In the genomic region with DNA sequence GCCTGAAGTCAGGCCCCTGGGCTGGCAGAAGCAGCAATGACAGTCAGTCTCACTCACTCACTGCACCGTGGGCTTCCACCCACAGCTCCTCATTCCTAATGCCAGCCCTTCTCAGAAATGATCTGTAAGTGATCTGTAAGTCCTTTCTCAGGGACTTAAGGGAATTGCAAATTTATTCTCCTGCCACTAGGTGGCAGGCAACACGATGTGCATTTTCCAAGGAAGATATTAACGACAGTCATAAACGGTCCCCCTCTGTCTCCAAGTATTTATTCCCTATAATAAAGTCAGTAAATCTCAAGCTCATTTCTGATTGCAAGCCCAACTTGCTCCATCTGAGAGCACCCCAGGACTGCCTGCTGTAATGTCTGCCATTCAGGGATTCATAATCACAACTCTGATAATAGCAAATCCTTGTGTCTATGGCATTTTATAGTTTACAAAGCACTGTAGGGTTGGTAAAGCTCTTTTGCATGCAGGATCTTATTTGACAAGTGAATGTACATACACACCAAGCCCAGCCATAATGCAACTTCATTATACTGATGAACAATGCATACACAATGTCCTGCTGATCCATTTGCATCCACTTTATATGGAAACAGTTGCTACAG, we compare ENCODE assay signal across 8 cellular contexts.
A peak's percentile ranks its signal among the peaks of the same experiment; 100 is the strongest.
DNase-seq lines count a peak whose midpoint lies in the region; ATAC-seq and TF ChIP-seq lines count a peak whose summit lies in the region.

No MANE protein-coding gene starts in this region.

- WGBS in body of pancreas, 2 donors: 1 to 2% methylated on average over 4 of the region's 4 CpGs
- WGBS in liver: under 1% methylated on average over 4 of the region's 4 CpGs

- TF ChIP-seq RAD21 in liver (IDR thresholded peaks at IDR 0.05): peak; percentile 63 to 78

- H3K4me1 ChIP-seq in body of pancreas (peaks cover 6% of the 10 kb centered on the region), liver (ENCODE audit: control insufficient read depth in 4 of 4, insufficient read depth in 4 of 4, low read length in 3 of 4) (peaks cover 0 to 6% (median 2%) of the 10 kb centered on the region in 4 donors)

- ATAC-seq in GM18867 (IDR thresholded peaks at IDR 0.05; ENCODE audit: unreplicated experiment) (peak; percentile 44), body of pancreas (no peak), HG02938 (IDR thresholded peaks at IDR 0.05; ENCODE audit: unreplicated experiment) (no peak)

- intact Hi-C loops in body of pancreas (cut with DNase I): loop anchor here (10.0 kb wide), 1 partner anchor 548 kb away; no protein-coding TSS in a partner anchor

- H3K4me3 ChIP-seq in body of pancreas: no peak overlapping the region
- H3K4me3 ChIP-seq in liver (ENCODE audit: low read depth in 1 of 3, low read length in 3 of 3): no peak overlapping the region

- no peak for TF ChIP-seq POLR2A in body of pancreas (IDR thresholded peaks at IDR 0.05)

- H3K9ac ChIP-seq in liver (ENCODE audit: low read depth in 1 of 2, low read length in 2 of 2): no peak overlapping the region

- H3K36me3 ChIP-seq in body of pancreas (replicated peaks in 1 of 2; ENCODE audit: insufficient read depth in 1 of 2, low read depth in 2 of 2): no peaks in the 10 kb centered on the region
- H3K36me3 ChIP-seq in liver (ENCODE audit: control insufficient read depth in 4 of 4, insufficient read depth in 3 of 4, low read depth in 1 of 4, low read length in 3 of 4): no peaks in the 10 kb centered on the region

- no peaks in the 10 kb centered on the region for H3K9me3 ChIP-seq in body of pancreas
- no peaks in the 10 kb centered on the region for H3K9me3 ChIP-seq in liver (ENCODE audit: control insufficient read depth in 4 of 4, low read length in 3 of 4)

- TF ChIP-seq CTCF in body of pancreas (IDR thresholded peaks at IDR 0.05) (peak; percentile 53 to 82 (median 66)), liver (IDR thresholded peaks at IDR 0.05; ENCODE audit: low read depth, low read length, missing input control) (peak; percentile 68)

- H3K27ac ChIP-seq in body of pancreas: no peak overlapping the region
- no peak overlapping the region for H3K27ac ChIP-seq in liver (ENCODE audit: low read depth in 1 of 2, low read length in 2 of 2)

- H3K27me3 ChIP-seq in body of pancreas: peaks cover 0 to 1% of the 10 kb centered on the region in 2 donors
- H3K27me3 ChIP-seq in liver (ENCODE audit: control insufficient read depth in 4 of 4, insufficient read depth in 4 of 4, low read length in 3 of 4): peaks cover 0 to 4% (median under 1%) of the 10 kb centered on the region in 4 donors

- peak; percentile 38 for DNase-seq in CD1c-positive myeloid dendritic cell (ENCODE audit: extremely low spot score)
- peak; percentile 25 for DNase-seq in NCI-H345 treated with DMSO at 0.1 percent for 48 hours (lab: John Stamatoyannopoulos, UW; ENCODE audit: unreplicated experiment)
- peak in 2 of 4 donors; percentile 16 to 30 for DNase-seq in body of pancreas
- DNase-seq in stimulated activated CD4-positive, alpha-beta T cell treated with anti-CD3 and anti-CD28 coated beads, Interleukin-4, amount 100 ng/mL, for 1 hour: no peak
- DNase-seq in T1000 (lab: John Stamatoyannopoulos, UW): no peak

TF ChIP-seq in liver, 16 proteins besides CTCF, POLR2A, EP300 and RAD21:
- no peak for TF ChIP-seq EGR1 (IDR thresholded peaks at IDR 0.05; ENCODE audit: low read depth in 2 of 2)
- no peak for TF ChIP-seq ZBTB33 (IDR thresholded peaks at IDR 0.05)
- no peak for TF ChIP-seq GABPA (IDR thresholded peaks at IDR 0.05 in 1 of 2, conservative IDR thresholded peaks at IDR 0.05 in 1 of 2)
- TF ChIP-seq HNF4G (IDR thresholded peaks at IDR 0.05): no peak
- TF ChIP-seq, protein P1, sequence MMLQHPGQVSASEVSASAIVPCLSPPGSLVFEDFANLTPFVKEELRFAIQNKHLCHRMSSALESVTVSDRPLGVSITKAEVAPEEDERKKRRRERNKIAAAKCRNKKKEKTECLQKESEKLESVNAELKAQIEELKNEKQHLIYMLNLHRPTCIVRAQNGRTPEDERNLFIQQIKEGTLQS (IDR thresholded peaks at IDR 0.05): no peak
- TF ChIP-seq YY1 (IDR thresholded peaks at IDR 0.05): no peak
- no peak for TF ChIP-seq NR2F2 (IDR thresholded peaks at IDR 0.05)
- no peak for TF ChIP-seq RXRA (IDR thresholded peaks at IDR 0.05)
- TF ChIP-seq SP1 (IDR thresholded peaks at IDR 0.05): no peak
- TF ChIP-seq MAX (IDR thresholded peaks at IDR 0.05): no peak
- no peak for TF ChIP-seq FOXA1 (IDR thresholded peaks at IDR 0.05)
- no peak for TF ChIP-seq FOXA2 (IDR thresholded peaks at IDR 0.05)
- TF ChIP-seq JUND (IDR thresholded peaks at IDR 0.05): no peak
- TF ChIP-seq REST (IDR thresholded peaks at IDR 0.05): no peak
- no peak for TF ChIP-seq HNF4A (conservative IDR thresholded peaks at IDR 0.05)
- TF ChIP-seq TAF1 (conservative IDR thresholded peaks at IDR 0.05): no peak
TF ChIP-seq in liver: peak in this region for 0.

Comparison
In these comparisons a context has a peak if more than half of its experiments do, and no peak if none do; other contexts are left out.
1. DNase-seq: peak in CD1c-positive myeloid dendritic cell (single experiment) and NCI-H345 treated with DMSO at 0.1 percent for 48 hours (single experiment); none in stimulated activated CD4-positive, alpha-beta T cell treated with anti-CD3 and anti-CD28 coated beads, Interleukin-4, amount 100 ng/mL, for 1 hour (single experiment) and T1000 (single experiment).